Comparison of ENCODE assay signal across 8 cellular contexts in the genomic region with DNA sequence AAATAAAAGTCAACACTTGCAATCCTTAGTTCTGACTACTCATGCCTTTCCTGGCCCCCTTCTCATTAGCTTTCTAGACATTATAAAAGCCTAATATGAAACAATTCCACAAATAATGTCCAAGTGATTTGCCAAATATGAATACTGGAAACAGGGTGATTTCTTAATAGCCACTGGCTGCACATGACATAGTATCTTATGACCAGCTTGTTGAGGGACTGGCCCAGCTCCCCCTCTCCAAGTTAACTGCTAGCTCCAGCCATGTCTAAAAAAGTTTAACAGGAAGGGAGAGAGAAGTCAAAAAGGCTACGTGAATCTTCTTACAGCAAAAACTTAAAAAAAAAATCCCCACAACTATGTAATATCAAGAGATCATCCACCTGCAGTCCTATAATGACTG. TPM values are rescaled to one million over a fixed set of nuclear protein-coding genes. Genes with fewer than 3 reads are reported as not detected.
A peak's percentile ranks its signal among the peaks of the same experiment; 100 is the strongest.
DNase-seq lines count a peak whose midpoint lies in the region; ATAC-seq and TF ChIP-seq lines count a peak whose summit lies in the region.

No MANE protein-coding gene starts in this region.

- ATAC-seq in GM19397 (IDR thresholded peaks at IDR 0.05; ENCODE audit: unreplicated experiment) (no peak), HG03280 (IDR thresholded peaks at IDR 0.05; ENCODE audit: unreplicated experiment) (no peak)

- no peak for TF ChIP-seq CTCF in fibroblast of mammary gland (conservative IDR thresholded peaks at IDR 0.05; ENCODE audit: control insufficient read depth, insufficient read depth, low read depth, low read length)
- TF ChIP-seq CTCF in progenitor cell of endocrine pancreas (IDR thresholded peaks at IDR 0.05; ENCODE audit: unreplicated experiment) = no peak

- H3K4me3 ChIP-seq in fibroblast of mammary gland (ENCODE audit: control insufficient read depth, low read depth, low read length) = peak overlapping the region; percentile 81

- H3K27me3 Mint-ChIP-seq in T-helper 2 cell treated with Interferon-gamma antibody and Interleukin-4, amounts not matched to agents 5 μg/mL and 100 μg/mL, for 36 hours (ENCODE audit: low read depth) = no peaks in the 10 kb centered on the region
- no peaks in the 10 kb centered on the region for H3K27me3 Mint-ChIP-seq in progenitor cell of endocrine pancreas

- H3K4me3 Mint-ChIP-seq in T-helper 2 cell treated with Interferon-gamma antibody and Interleukin-4, amounts not matched to agents 5 μg/mL and 100 μg/mL, for 36 hours = peak overlapping the region; percentile 98
- peak overlapping the region; percentile 95 for H3K4me3 Mint-ChIP-seq in progenitor cell of endocrine pancreas (ENCODE audit: low read depth)

- peaks cover 42% of the 10 kb centered on the region for H3K4me1 Mint-ChIP-seq in T-helper 2 cell treated with Interferon-gamma antibody and Interleukin-4, amounts not matched to agents 5 μg/mL and 100 μg/mL, for 36 hours (ENCODE audit: low read depth)
- H3K4me1 Mint-ChIP-seq in progenitor cell of endocrine pancreas (ENCODE audit: low read depth) = peaks cover 27% of the 10 kb centered on the region

- H3K27ac Mint-ChIP-seq in T-helper 2 cell treated with Interferon-gamma antibody and Interleukin-4, amounts not matched to agents 5 μg/mL and 100 μg/mL, for 36 hours = peak overlapping the region; percentile 93
- no peak overlapping the region for H3K27ac Mint-ChIP-seq in progenitor cell of endocrine pancreas

- H3K9me3 Mint-ChIP-seq in T-helper 2 cell treated with Interferon-gamma antibody and Interleukin-4, amounts not matched to agents 5 μg/mL and 100 μg/mL, for 36 hours = no peaks in the 10 kb centered on the region
- H3K9me3 Mint-ChIP-seq in progenitor cell of endocrine pancreas (ENCODE audit: low read depth) = peaks cover 8% of the 10 kb centered on the region

- H3K36me3 Mint-ChIP-seq in T-helper 2 cell treated with Interferon-gamma antibody and Interleukin-4, amounts not matched to agents 5 μg/mL and 100 μg/mL, for 36 hours (ENCODE audit: low read depth) = peaks cover 19% of the 10 kb centered on the region
- peaks cover 8% of the 10 kb centered on the region for H3K36me3 Mint-ChIP-seq in progenitor cell of endocrine pancreas (ENCODE audit: insufficient read depth)

- no peak for DNase-seq in T-helper 2 cell treated with Interferon-gamma antibody and Interleukin-4, amounts not matched to agents 5 μg/mL and 100 μg/mL, for 36 hours (ENCODE audit: low spot score)
- DNase-seq in T-helper 2 cell = no peak
- peak; percentile 79 for DNase-seq in SK-MEL-5 (ENCODE audit: low read depth, low spot score)
- peak; percentile 62 for DNase-seq in fibroblast of mammary gland (ENCODE audit: low read depth)
- DNase-seq in progenitor cell of endocrine pancreas (ENCODE audit: low spot score, unreplicated experiment) = no peak
- DNase-seq in RPMI8226 = no peak

- in situ Hi-C loops in SK-MEL-5 (cut with HindIII; ENCODE audit: low pct_unique_long_range_greater_than_20kb, low sequenced_read_pairs) = no loop called here

RNA-seq across cellular contexts. Expression of gene CERT1, which starts 1.5 kb away (rescaled TPM):
- 21.8 and 22.7 TPM in 2 replicates for total RNA-seq in SK-MEL-5 (2014; rRNA removed; shearing (Covaris generic))
- polyA plus RNA-seq in SK-MEL-5 (2015; cell fraction: cytosol; rRNA removed) = 26.5 and 31.9 TPM in 2 replicates
- polyA plus RNA-seq in SK-MEL-5 (2015; cell fraction: nucleus; rRNA removed) = 25.1 and 33.4 TPM in 2 replicates
- total RNA-seq in progenitor cell of endocrine pancreas = 49.3 and 50.8 TPM in 2 replicates

RNA-seq across cellular contexts. Expression of gene POLK, which starts 1.7 kb away (rescaled TPM):
- total RNA-seq in SK-MEL-5 (2014; rRNA removed; shearing (Covaris generic)) = 22.3 and 25.0 TPM in 2 replicates
- polyA plus RNA-seq in SK-MEL-5 (2015; cell fraction: cytosol; rRNA removed) = 11.4 and 13.5 TPM in 2 replicates
- 40.8 and 44.7 TPM in 2 replicates for polyA plus RNA-seq in SK-MEL-5 (2015; cell fraction: nucleus; rRNA removed)
- total RNA-seq in progenitor cell of endocrine pancreas = 20.2 TPM in 2 replicates

Comparison
In these comparisons a context has a peak if more than half of its experiments do, and no peak if none do; other contexts are left out.
1. DNase-seq: peak in SK-MEL-5 (single experiment) and fibroblast of mammary gland (single experiment); none in T-helper 2 cell treated with Interferon-gamma antibody and Interleukin-4, amounts not matched to agents 5 μg/mL and 100 μg/mL, for 36 hours (single experiment), T-helper 2 cell (0 of 5), progenitor cell of endocrine pancreas (single experiment) and RPMI8226 (single experiment).